In the genomic region with DNA sequence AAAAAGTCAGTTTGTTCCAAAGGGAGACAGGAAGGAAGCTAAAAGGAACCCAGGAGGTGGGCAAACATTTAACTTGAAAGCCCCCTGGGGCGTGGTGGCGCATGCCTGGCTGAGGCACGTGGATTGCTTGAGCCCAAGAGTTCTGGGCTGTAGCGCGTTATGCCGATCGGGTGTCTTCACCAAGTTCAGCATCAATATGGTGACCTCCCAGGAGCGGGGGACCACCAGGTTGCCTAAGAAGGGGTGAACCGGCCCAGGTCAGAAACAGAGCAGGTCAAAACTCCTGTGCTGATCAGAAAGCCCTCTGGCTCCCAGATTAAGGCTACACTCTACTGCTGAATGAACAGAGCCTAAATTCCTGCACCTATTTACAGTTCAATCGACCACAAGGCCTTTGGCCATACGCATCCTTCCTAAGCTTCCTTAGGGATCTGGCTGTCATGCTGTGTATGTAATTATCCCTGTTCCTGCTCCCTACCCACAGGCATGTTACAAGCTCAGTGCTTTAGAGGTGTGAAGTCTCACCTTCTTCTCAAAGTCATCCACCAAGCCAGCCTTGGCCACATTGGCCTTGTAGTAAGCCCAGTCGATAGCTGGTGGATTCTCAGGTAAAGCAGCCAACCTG, we compare ENCODE assay signal across 25 cellular contexts. TPM values are rescaled to one million over a fixed set of nuclear protein-coding genes. Genes with fewer than 3 reads are reported as not detected.
DNase-seq lines count a peak whose midpoint lies in the region; ATAC-seq, FAIRE-seq and TF ChIP-seq lines count a peak whose summit lies in the region.
"Had no signal": no experiment of that assay in that cellular context is flagged by ENCODE, and none has a peak within 500 bp of the region (broad histone marks: within the 10 kb centered on the region; RNA-seq: fewer than 3 reads in every experiment).

No MANE protein-coding gene starts in this region.

- H3K27me3 ChIP-seq in H7 (ENCODE audit: control insufficient read depth, insufficient read depth, low read length) (no peaks in the 10 kb centered on the region), HUES64 (ENCODE audit: insufficient read depth, low read length) (no peaks in the 10 kb centered on the region), H1 (replicated peaks in 1 of 4; ENCODE audit: control insufficient read depth in 3 of 4, extremely low read depth in 1 of 4, insufficient read depth in 3 of 4, low read length in 3 of 4) (no peaks in the 10 kb centered on the region)
- H3K27me3 ChIP-seq: BE2C had no signal

- TF ChIP-seq RAD21 in H1 (IDR thresholded peaks at IDR 0.05 in 1 of 2, conservative IDR thresholded peaks at IDR 0.05 in 1 of 2; ENCODE audit: low read depth in 2 of 2, low read length in 2 of 2) = no peak

- H3K27ac ChIP-seq in HUES64 (ENCODE audit: low read depth, low read length) = peak overlapping the region; percentile 73; the same call in 1 of the 2 replicates
- H3K27ac ChIP-seq in H1 (ENCODE audit: low read depth, low read length) = no peak overlapping the region
- H3K27ac ChIP-seq: KMS-11 had no signal

- no peak overlapping the region for H2BK20ac ChIP-seq in H1 (ENCODE audit: low read length)

- CTCF ChIA-PET in H1 (lab: Charles Lee; ENCODE audit: partially characterized antibody) = interaction anchor here (1.2 to 2.5 kb wide), 8 partner anchors 10 to 81 kb away, joined by 3 to 11 read pairs (median 7); no protein-coding TSS in a partner anchor

- H3K9me3 Mint-ChIP-seq in neural crest cell (no peaks in the 10 kb centered on the region), nephron progenitor cell (no peaks in the 10 kb centered on the region)
- no peaks in the 10 kb centered on the region for H3K9me3 Mint-ChIP-seq in stimulated activated naive B cell treated with anti-CD40 and anti-IgM and Interleukin-4, amounts not matched to agents 10 μg/mL and 1 μg/mL and 100 μg/mL, for 72 hours
- H3K9me3 Mint-ChIP-seq: IgD-negative memory B cell had no signal

- H3K27me3 Mint-ChIP-seq in neural crest cell (ENCODE audit: low read depth) (no peaks in the 10 kb centered on the region), nephron progenitor cell (ENCODE audit: low read depth, poor library complexity) (peaks cover 11% of the 10 kb centered on the region)
- H3K27me3 Mint-ChIP-seq in stimulated activated naive B cell treated with anti-CD40 and anti-IgM and Interleukin-4, amounts not matched to agents 10 μg/mL and 1 μg/mL and 100 μg/mL, for 72 hours = no peaks in the 10 kb centered on the region
- H3K27me3 Mint-ChIP-seq: IgD-negative memory B cell had no signal

- H3K4me1 Mint-ChIP-seq in neural crest cell (peaks cover 23% of the 10 kb centered on the region), nephron progenitor cell (peaks cover 23% of the 10 kb centered on the region)
- H3K4me1 Mint-ChIP-seq in stimulated activated naive B cell treated with anti-CD40 and anti-IgM and Interleukin-4, amounts not matched to agents 10 μg/mL and 1 μg/mL and 100 μg/mL, for 72 hours = peaks cover 4 to 16% of the 10 kb centered on the region in 2 donors

- no peak overlapping the region for H2BK15ac ChIP-seq in H1 (ENCODE audit: low read length)

- H3K4me3 ChIP-seq in H7 (ENCODE audit: insufficient read depth, low read depth, low read length) (no peak overlapping the region), HUES64 (ENCODE audit: low read length) (no peak overlapping the region), H1 (ENCODE audit: extremely low read depth in 1 of 4, insufficient read depth in 2 of 4, low read depth in 3 of 4, low read length in 4 of 4) (no peak overlapping the region)

- no peaks in the 10 kb centered on the region; the same call in 1 of the 2 replicates for H3K23me2 ChIP-seq in H1 (ENCODE audit: low read depth, low read length)

- no peak overlapping the region for H3K56ac ChIP-seq in H1 (replicated peaks; ENCODE audit: insufficient read length, low read depth, low read length)

- H3K23ac ChIP-seq in H1 (ENCODE audit: insufficient read length) = no peak overlapping the region

- no peak overlapping the region for H3K4ac ChIP-seq in H1 (replicated peaks; ENCODE audit: insufficient read length, low read depth, low read length)

- DNase-seq in H7 = peak; percentile 44
- no peak for DNase-seq in H1 (ENCODE audit: low read depth in 1 of 2, low spot score in 2 of 2)
- DNase-seq in neural crest cell (ENCODE audit: low read depth, low spot score) = no peak
- no peak for DNase-seq in stimulated activated naive B cell treated with anti-CD40 and anti-IgM and Interleukin-4, amounts not matched to agents 10 μg/mL and 1 μg/mL and 100 μg/mL, for 72 hours
- DNase-seq in nephron progenitor cell = no peak
- DNase-seq: BE2C, DMS153, DND-41, MM.1S, NCI-H187, NCI-H2081 treated with DMSO at 0.1 percent for 48 hours, NCI-H2171, NCI-H226, NCI-H510A, NCI-H69, RPMI8226, SHP77 had no signal

- no peak overlapping the region for H2BK12ac ChIP-seq in H1 (ENCODE audit: low read depth, low read length)

- H3K9me3 ChIP-seq in HUES64 (ENCODE audit: insufficient read depth, low read depth, low read length) (no peaks in the 10 kb centered on the region), H1 (ENCODE audit: insufficient read depth in 2 of 2, low read depth in 1 of 2, low read length in 1 of 2) (no peaks in the 10 kb centered on the region)
- H3K9me3 ChIP-seq: BE2C had no signal

- no peak overlapping the region for H2AFZ ChIP-seq in H1 (ENCODE audit: low read length)

- H3K4me2 ChIP-seq in H1 (ENCODE audit: insufficient read depth in 1 of 2, low read depth in 2 of 2, low read length in 2 of 2) = 0 out of 4 replicates have a peak overlapping the region, but pooled peaks of 1 of the 2 experiments have one; percentile 18
- H3K4me2 ChIP-seq: KMS-11 had no signal

- TF ChIP-seq POLR2A in H1 (IDR thresholded peaks at IDR 0.05; ENCODE audit: control extremely low read depth in 1 of 2, low read depth in 2 of 2, low read length in 2 of 2) = no peak

- H3K27ac Mint-ChIP-seq in neural crest cell (ENCODE audit: unreplicated experiment) = no peak overlapping the region
- no peak overlapping the region for H3K27ac Mint-ChIP-seq in stimulated activated naive B cell treated with anti-CD40 and anti-IgM and Interleukin-4, amounts not matched to agents 10 μg/mL and 1 μg/mL and 100 μg/mL, for 72 hours
- H3K27ac Mint-ChIP-seq in nephron progenitor cell = no peak overlapping the region
- H3K27ac Mint-ChIP-seq: IgD-negative memory B cell had no signal

- H3K9ac ChIP-seq in HUES64 (ENCODE audit: low read depth, low read length) = no peak overlapping the region
- no peak overlapping the region for H3K9ac ChIP-seq in H1 (replicated peaks in 1 of 4; ENCODE audit: extremely low read depth in 1 of 4, low read depth in 3 of 4, low read length in 3 of 4)
- H3K9ac ChIP-seq: KMS-11 had no signal

- 0 out of 2 replicates have a peak overlapping the region, but pooled peaks have one; percentile 9 for H2BK5ac ChIP-seq in H1 (ENCODE audit: low read depth, low read length)

- H4K5ac ChIP-seq in H1 (ENCODE audit: insufficient read length, low read depth, low read length) = no peak overlapping the region

- H3K14ac ChIP-seq in H1 (ENCODE audit: insufficient read length) = no peak overlapping the region

- no peaks in the 10 kb centered on the region for H4K20me1 ChIP-seq in H1 (replicated peaks in 1 of 2; ENCODE audit: control insufficient read depth in 1 of 2, insufficient read depth in 2 of 2, low read length in 2 of 2)

- no peak for TF ChIP-seq EP300 in H1 (IDR thresholded peaks at IDR 0.05; ENCODE audit: borderline replicate concordance in 1 of 2, low read depth in 2 of 2, low read length in 2 of 2)

- no peak overlapping the region for H4K8ac ChIP-seq in H1 (ENCODE audit: extremely low read depth, insufficient read depth, low read length)

- H3K4me1 ChIP-seq in HUES64 (ENCODE audit: insufficient read depth, low read length) (peaks cover 18% of the 10 kb centered on the region), H1 (replicated peaks in 1 of 4; ENCODE audit: control insufficient read depth in 3 of 4, insufficient read depth in 4 of 4, low read length in 3 of 4) (peaks cover 1 to 13% (median 6%) of the 10 kb centered on the region in 4 experiments; a peak in 5 of 7 replicates)
- H3K4me1 ChIP-seq: BE2C had no signal

- ATAC-seq in stimulated activated naive B cell treated with anti-CD40 and anti-IgM and Interleukin-4, amounts not matched to agents 10 μg/mL and 1 μg/mL and 100 μg/mL, for 72 hours (replicated peaks) = no peak
- ATAC-seq in HG02610 (IDR thresholded peaks at IDR 0.05; ENCODE audit: unreplicated experiment) = no peak
- ATAC-seq in HG03097 (IDR thresholded peaks at IDR 0.05; ENCODE audit: low FRiP score, unreplicated experiment) = no peak

- POLR2A ChIA-PET in H1 (lab: Charles Lee; ENCODE audit: partially characterized antibody) = interaction anchor here (1.2 to 1.8 kb wide), 4 partner anchors 7 to 46 kb away, joined by 3 to 9 read pairs (median 4); partner anchors contain the start of genes MRPL58 and SLC16A5

- FAIRE-seq in H1 (lab: Jason Lieb, UNC) = no peak
- FAIRE-seq: H54 had no signal

- TF ChIP-seq CTCF in H1 (IDR thresholded peaks at IDR 0.05; ENCODE audit: control extremely low read depth in 1 of 3, insufficient read depth in 1 of 3, low read depth in 1 of 3, low read length in 3 of 3) (no peak), neural crest cell (conservative IDR thresholded peaks at IDR 0.05) (no peak), nephron progenitor cell (IDR thresholded peaks at IDR 0.05) (no peak)

- 84% methylated on average over 12 of the region's 12 CpGs for WGBS in HUES64
- 90% methylated on average over 12 of the region's 12 CpGs; no CpG with 5 or more reads in 1 of the 2 experiments for WGBS in H1 (ENCODE audit: extremely low coverage in 1 of 2, insufficient coverage in 1 of 2, insufficient read length in 1 of 2, insufficient replicate concordance in 2 of 2, low coverage in 1 of 2, low lambda C conversion rate in 2 of 2, missing lambda C conversion rate in 1 of 2), 2 experiments

- no peak overlapping the region for H2AK5ac ChIP-seq in H1 (ENCODE audit: low read depth, low read length)

- peak overlapping the region; percentile 38 for H3K4me3 Mint-ChIP-seq in neural crest cell
- H3K4me3 Mint-ChIP-seq in stimulated activated naive B cell treated with anti-CD40 and anti-IgM and Interleukin-4, amounts not matched to agents 10 μg/mL and 1 μg/mL and 100 μg/mL, for 72 hours = no peak overlapping the region
- H3K4me3 Mint-ChIP-seq in nephron progenitor cell = no peak overlapping the region
- H3K4me3 Mint-ChIP-seq: CD14-positive monocyte had no signal

- peaks cover 19% of the 10 kb centered on the region for H3K36me3 ChIP-seq in H7 (replicated peaks; ENCODE audit: control insufficient read depth, insufficient read depth, low read length)
- peaks cover 42% of the 10 kb centered on the region for H3K36me3 ChIP-seq in HUES64 (ENCODE audit: insufficient read depth, low read length)
- peaks cover 7 to 42% (median 25%) of the 10 kb centered on the region in 4 experiments; a peak in 7 of 8 replicates for H3K36me3 ChIP-seq in H1 (ENCODE audit: control insufficient read depth in 2 of 4, insufficient read depth in 4 of 4, low read length in 3 of 4)

- H2BK120ac ChIP-seq in H1 (replicated peaks; ENCODE audit: low read depth, low read length) = no peak overlapping the region

- peaks cover 3% of the 10 kb centered on the region for H3K36me3 Mint-ChIP-seq in neural crest cell (ENCODE audit: low read depth)
- peaks cover 31 to 34% of the 10 kb centered on the region in 2 donors for H3K36me3 Mint-ChIP-seq in stimulated activated naive B cell treated with anti-CD40 and anti-IgM and Interleukin-4, amounts not matched to agents 10 μg/mL and 1 μg/mL and 100 μg/mL, for 72 hours
- peaks cover 34% of the 10 kb centered on the region for H3K36me3 Mint-ChIP-seq in nephron progenitor cell (ENCODE audit: low read depth)

- H3K79me2 ChIP-seq in H1 (ENCODE audit: control insufficient read depth in 1 of 2, insufficient read depth in 2 of 2, low read length in 2 of 2) = peaks cover 0 to 9% of the 10 kb centered on the region in 2 experiments; a peak in 2 of 4 replicates

- no peak overlapping the region for H4K91ac ChIP-seq in H1 (replicated peaks; ENCODE audit: insufficient read length, low read length)

- no peaks in the 10 kb centered on the region for H3K79me1 ChIP-seq in H1 (ENCODE audit: low read depth, low read length)

- no peak overlapping the region for H3K18ac ChIP-seq in H1 (ENCODE audit: extremely low read depth, low read length)

RNA-seq across cellular contexts. Expression of gene ATP5PD, which starts 5.0 kb away (rescaled TPM):
- total RNA-seq in H7 (2014; rRNA removed; shearing (Covaris generic)) = 399 and 432 TPM in 2 replicates
- polyA plus RNA-seq in HUES64 (2013, experiment 1 of 2) = 254 TPM
- polyA plus RNA-seq in HUES64 (2013, experiment 2 of 2) = 305 TPM
- total RNA-seq in H1 (2021; fragmentation: NEBNext Ultra II Directional; extraction: Animal tissue kit (Norgen Biotek cat#: 25700)) = 326 and 335 TPM in 2 replicates
- 254 and 407 TPM in 2 replicates for polyA plus RNA-seq in H1 (2011; rRNA removed)
- polyA plus RNA-seq in H1 (2011; cell fraction: cytosol; rRNA removed) = 359 TPM
- polyA plus RNA-seq in H1 (2011; cell fraction: nucleus; rRNA removed) = 101 TPM
- polyA plus RNA-seq in H1 (2012, experiment 1 of 2) = 445 to 644 TPM (median 486 TPM) in 4 replicates
- polyA plus RNA-seq in H1 (2012, experiment 2 of 2) = 293 TPM
- 532 TPM for polyA plus RNA-seq in H1 (2013, experiment 1 of 2)
- 533 TPM for polyA plus RNA-seq in H1 (2013, experiment 2 of 2)
- 160 and 164 TPM in 2 replicates for polyA minus RNA-seq in H1 (2011; rRNA and poly(A)+ RNA removed)
- 92.8 TPM for polyA minus RNA-seq in H1 (2011; cell fraction: cytosol; rRNA and poly(A)+ RNA removed)
- 69.1 TPM for polyA minus RNA-seq in H1 (2011; cell fraction: nucleus; rRNA and poly(A)+ RNA removed)
- 198 and 208 TPM in 2 replicates for total RNA-seq in neural crest cell

RNA-seq across cellular contexts. Expression of gene KCTD2, which starts 5.3 kb away (rescaled TPM):
- 34.9 and 41.0 TPM in 2 replicates for total RNA-seq in H7 (2014; rRNA removed; shearing (Covaris generic))
- 27.8 TPM for polyA plus RNA-seq in HUES64 (2013, experiment 1 of 2)
- polyA plus RNA-seq in HUES64 (2013, experiment 2 of 2) = 27.6 TPM
- 33.7 and 34.1 TPM in 2 replicates for total RNA-seq in H1 (2021; fragmentation: NEBNext Ultra II Directional; extraction: Animal tissue kit (Norgen Biotek cat#: 25700))
- polyA plus RNA-seq in H1 (2011; rRNA removed) = 32.6 and 36.8 TPM in 2 replicates
- 34.2 TPM for polyA plus RNA-seq in H1 (2011; cell fraction: cytosol; rRNA removed)
- polyA plus RNA-seq in H1 (2011; cell fraction: nucleus; rRNA removed) = 34.2 TPM
- polyA plus RNA-seq in H1 (2012, experiment 1 of 2) = 28.4 to 33.2 TPM (median 30.1 TPM) in 4 replicates
- 27.2 TPM for polyA plus RNA-seq in H1 (2012, experiment 2 of 2)
- 19.6 TPM for polyA plus RNA-seq in H1 (2013, experiment 1 of 2)
- polyA plus RNA-seq in H1 (2013, experiment 2 of 2) = 19.1 TPM
- 40.0 and 40.9 TPM in 2 replicates for polyA minus RNA-seq in H1 (2011; rRNA and poly(A)+ RNA removed)
- polyA minus RNA-seq in H1 (2011; cell fraction: cytosol; rRNA and poly(A)+ RNA removed) = 16.6 TPM
- 13.5 TPM for polyA minus RNA-seq in H1 (2011; cell fraction: nucleus; rRNA and poly(A)+ RNA removed)
- total RNA-seq in neural crest cell = 35.2 and 37.8 TPM in 2 replicates

RNA-seq across cellular contexts. Expression of gene MRPL58, which starts 29.3 kb away (rescaled TPM):
- 62.0 and 68.4 TPM in 2 replicates for total RNA-seq in H7 (2014; rRNA removed; shearing (Covaris generic))
- polyA plus RNA-seq in HUES64 (2013, experiment 1 of 2) = 49.1 TPM
- 52.9 TPM for polyA plus RNA-seq in HUES64 (2013, experiment 2 of 2)
- 48.5 and 49.1 TPM in 2 replicates for total RNA-seq in H1 (2021; fragmentation: NEBNext Ultra II Directional; extraction: Animal tissue kit (Norgen Biotek cat#: 25700))
- 43.2 and 43.6 TPM in 2 replicates for polyA plus RNA-seq in H1 (2011; rRNA removed)
- 73.0 TPM for polyA plus RNA-seq in H1 (2011; cell fraction: cytosol; rRNA removed)
- polyA plus RNA-seq in H1 (2011; cell fraction: nucleus; rRNA removed) = 28.6 TPM
- 34.5 to 60.5 TPM (median 52.3 TPM) in 4 replicates for polyA plus RNA-seq in H1 (2012, experiment 1 of 2)
- 70.9 TPM for polyA plus RNA-seq in H1 (2012, experiment 2 of 2)
- polyA plus RNA-seq in H1 (2013, experiment 1 of 2) = 43.0 TPM
- polyA plus RNA-seq in H1 (2013, experiment 2 of 2) = 40.8 TPM
- 16.1 and 20.3 TPM in 2 replicates for polyA minus RNA-seq in H1 (2011; rRNA and poly(A)+ RNA removed)
- 14.9 TPM for polyA minus RNA-seq in H1 (2011; cell fraction: cytosol; rRNA and poly(A)+ RNA removed)
- 21.0 TPM for polyA minus RNA-seq in H1 (2011; cell fraction: nucleus; rRNA and poly(A)+ RNA removed)
- total RNA-seq in neural crest cell = 35.3 and 37.6 TPM in 2 replicates

RNA-seq across cellular contexts. Expression of gene SLC16A5, which starts 46.0 kb away (rescaled TPM):
- total RNA-seq in H7 (2014; rRNA removed; shearing (Covaris generic)) = 28.2 and 38.8 TPM in 2 replicates
- 7.8 TPM for polyA plus RNA-seq in HUES64 (2013, experiment 1 of 2)
- 11.9 TPM for polyA plus RNA-seq in HUES64 (2013, experiment 2 of 2)
- total RNA-seq in H1 (2021; fragmentation: NEBNext Ultra II Directional; extraction: Animal tissue kit (Norgen Biotek cat#: 25700)) = 16.6 and 17.1 TPM in 2 replicates
- polyA plus RNA-seq in H1 (2011; rRNA removed) = 34.7 and 54.8 TPM in 2 replicates
- polyA plus RNA-seq in H1 (2011; cell fraction: cytosol; rRNA removed) = 28.9 TPM
- polyA plus RNA-seq in H1 (2011; cell fraction: nucleus; rRNA removed) = 82.9 TPM
- 14.3 to 26.5 TPM (median 20.8 TPM) in 4 replicates for polyA plus RNA-seq in H1 (2012, experiment 1 of 2)
- 12.9 TPM for polyA plus RNA-seq in H1 (2012, experiment 2 of 2)
- polyA plus RNA-seq in H1 (2013, experiment 1 of 2) = 22.7 TPM
- 21.6 TPM for polyA plus RNA-seq in H1 (2013, experiment 2 of 2)
- polyA minus RNA-seq in H1 (2011; rRNA and poly(A)+ RNA removed) = 15.2 and 17.8 TPM in 2 replicates
- 11.3 TPM for polyA minus RNA-seq in H1 (2011; cell fraction: cytosol; rRNA and poly(A)+ RNA removed)
- 24.1 TPM for polyA minus RNA-seq in H1 (2011; cell fraction: nucleus; rRNA and poly(A)+ RNA removed)
- 6.0 and 7.3 TPM in 2 replicates for total RNA-seq in neural crest cell
- total RNA-seq: SK-MEL-5 had no signal

RNA-seq across cellular contexts. Expression of gene CDR2L, which starts 54.3 kb away (rescaled TPM):
- 23.5 and 25.9 TPM in 2 replicates for total RNA-seq in H7 (2014; rRNA removed; shearing (Covaris generic))
- 16.6 TPM for polyA plus RNA-seq in HUES64 (2013, experiment 1 of 2)
- 16.5 TPM for polyA plus RNA-seq in HUES64 (2013, experiment 2 of 2)
- total RNA-seq in H1 (2021; fragmentation: NEBNext Ultra II Directional; extraction: Animal tissue kit (Norgen Biotek cat#: 25700)) = 38.1 and 40.5 TPM in 2 replicates
- polyA plus RNA-seq in H1 (2011; rRNA removed) = 20.4 and 26.8 TPM in 2 replicates
- 18.7 TPM for polyA plus RNA-seq in H1 (2011; cell fraction: cytosol; rRNA removed)
- polyA plus RNA-seq in H1 (2011; cell fraction: nucleus; rRNA removed) = 23.7 TPM
- polyA plus RNA-seq in H1 (2012, experiment 1 of 2) = 20.6 to 28.4 TPM (median 25.9 TPM) in 4 replicates
- polyA plus RNA-seq in H1 (2012, experiment 2 of 2) = 25.8 TPM
- polyA plus RNA-seq in H1 (2013, experiment 1 of 2) = 20.0 TPM
- polyA plus RNA-seq in H1 (2013, experiment 2 of 2) = 19.3 TPM
- 8.6 and 12.3 TPM in 2 replicates for polyA minus RNA-seq in H1 (2011; rRNA and poly(A)+ RNA removed)
- 16.4 TPM for polyA minus RNA-seq in H1 (2011; cell fraction: cytosol; rRNA and poly(A)+ RNA removed)
- 10.2 TPM for polyA minus RNA-seq in H1 (2011; cell fraction: nucleus; rRNA and poly(A)+ RNA removed)
- total RNA-seq in neural crest cell = 24.0 and 24.1 TPM in 2 replicates
- polyA plus RNA-seq: CD14-positive monocyte, IgD-negative memory B cell had no signal
